ENCODE assay signal across 30 cellular contexts in genomic region chrX:99078301-99078700, GRCh38.
"Had no signal": no experiment of that assay in that cellular context is flagged by ENCODE, and none has a peak within 500 bp of the region (broad histone marks: within the 10 kb centered on the region; RNA-seq: fewer than 3 reads in every experiment).

No MANE protein-coding gene starts in this region.

- H3K4me3 ChIP-seq: body of pancreas, coronary artery, lower lobe of right lung, mucosa of descending colon, pancreas, psoas muscle, smooth muscle cell, stomach, thyroid gland, upper lobe of left lung, vagina had no signal

- H3K27ac ChIP-seq: body of pancreas, coronary artery, lower lobe of right lung, pancreas, psoas muscle, stomach, thyroid gland, upper lobe of left lung, vagina had no signal

- ATAC-seq: activated CD4-positive, alpha-beta T cell treated with anti-CD3 and anti-CD28 coated beads for 36 hours; activated CD8-positive, alpha-beta memory T cell treated with anti-CD3 and anti-CD28 coated beads, Interleukin-2, amount 10 ng/mL, durations not matched to agents 7 days and 5 days; activated CD8-positive, alpha-beta T cell treated with anti-CD3 and anti-CD28 coated beads, Interleukin-2, amount 10 ng/mL, durations not matched to agents 7 days and 5 days; activated naive CD4-positive, alpha-beta T cell treated with anti-CD3 and anti-CD28 coated beads, Interleukin-2, amount 50 U/mL, for 72 hours; activated T-cell treated with anti-CD3 and anti-CD28 coated beads, Interleukin-2, amount 50 U/mL, for 72 hours; body of pancreas; effector memory CD8-positive, alpha-beta T cell; left lobe of liver; lower lobe of right lung; mucosa of descending colon; pancreas; psoas muscle; stimulated activated memory B cell treated with anti-CD40 and anti-IgM and Interleukin-4, amounts not matched to agents 10 μg/mL and 1 μg/mL and 100 μg/mL, for 72 hours had no signal

- H3K9me3 ChIP-seq: body of pancreas, lower lobe of right lung, mucosa of descending colon, pancreas, psoas muscle, stomach, thyroid gland, upper lobe of left lung, vagina had no signal

- H3K36me3 ChIP-seq: lower lobe of right lung, pancreas, stomach, thyroid gland, upper lobe of left lung, vagina had no signal

- H3K4me2 ChIP-seq: smooth muscle cell had no signal

- DNase-seq: activated CD4-positive, alpha-beta T cell treated with anti-CD3 and anti-CD28 coated beads for 36 hours; activated CD4-positive, CD25-positive, alpha-beta regulatory T cell; activated CD8-positive, alpha-beta memory T cell treated with anti-CD3 and anti-CD28 coated beads, Interleukin-2, amount 10 ng/mL, durations not matched to agents 7 days and 5 days; activated CD8-positive, alpha-beta T cell treated with anti-CD3 and anti-CD28 coated beads, Interleukin-2, amount 10 ng/mL, durations not matched to agents 7 days and 5 days; activated naive CD4-positive, alpha-beta T cell; activated T-cell treated with anti-CD3 and anti-CD28 coated beads, Interleukin-2, amount 50 U/mL, for 72 hours; anterior cingulate cortex; body of pancreas; effector memory CD8-positive, alpha-beta T cell; erythroblast; foreskin fibroblast; head of caudate nucleus; hypothalamus; immature natural killer cell; lower lobe of right lung; mucosa of descending colon; pancreas; stimulated activated CD4-positive, alpha-beta T cell treated with anti-CD3 and anti-CD28 coated beads, Interleukin-1b, Interleukin-23, amount 100 ng/mL, for 48 hours; stimulated activated CD4-positive, alpha-beta T cell treated with anti-CD3 and anti-CD28 coated beads, Interleukin-4, amount 100 ng/mL, for 4 hours; stimulated activated CD8-positive, alpha-beta memory T cell treated with anti-CD3 and anti-CD28 coated beads, Interleukin-4, amount 100 ng/mL, for 48 hours; stomach; thyroid gland; upper lobe of left lung had no signal

- H3K4me1 ChIP-seq: body of pancreas, lower lobe of right lung, pancreas, psoas muscle, stomach, thyroid gland, upper lobe of left lung, vagina had no signal

- H3K27me3 ChIP-seq: body of pancreas, stomach, thyroid gland, upper lobe of left lung, vagina had no signal

- FAIRE-seq: pancreas had no signal
